Comparison of ENCODE assay signal across 9 cellular contexts in genomic region chr18:9117980-9118841, GRCh38. TPM values are rescaled to one million over a fixed set of nuclear protein-coding genes. Genes with fewer than 3 reads are reported as not detected.
DNase-seq lines count a peak whose midpoint lies in the region; ATAC-seq lines count a peak whose summit lies in the region.
"Had no signal": no experiment of that assay in that cellular context is flagged by ENCODE, and none has a peak within 500 bp of the region (broad histone marks: within the 10 kb centered on the region; RNA-seq: fewer than 3 reads in every experiment).

No MANE protein-coding gene starts in this region.

- peak overlapping the region; percentile 91 for H3K27ac ChIP-seq in CD4-positive, CD25-positive, alpha-beta regulatory T cell (ENCODE audit: insufficient read depth, low read length, poor library complexity, severe bottlenecking)

- peaks cover 17% of the 10 kb centered on the region for H3K36me3 Mint-ChIP-seq in CD4-positive, CD25-positive, alpha-beta regulatory T cell
- peaks cover 0 to 5% of the 10 kb centered on the region in 2 donors for H3K36me3 Mint-ChIP-seq in naive B cell

- H3K36me3 ChIP-seq in CD4-positive, CD25-positive, alpha-beta regulatory T cell (ENCODE audit: control insufficient read depth, insufficient read depth, low read length) = peaks cover 15% of the 10 kb centered on the region

- peak; percentile 45 to 63 for ATAC-seq in CD4-positive, CD25-positive, alpha-beta regulatory T cell (ENCODE audit: low read depth in 2 of 2)
- ATAC-seq in naive B cell (ENCODE audit: low read depth in 2 of 2) (peak; percentile 25 to 40), HG02973 (IDR thresholded peaks at IDR 0.05; ENCODE audit: unreplicated experiment) (no peak)

- H3K27me3 ChIP-seq in CD4-positive, CD25-positive, alpha-beta regulatory T cell (ENCODE audit: control insufficient read depth, insufficient read depth, low read length) = no peaks in the 10 kb centered on the region

- H3K27ac Mint-ChIP-seq in CD4-positive, CD25-positive, alpha-beta regulatory T cell = peak overlapping the region; percentile 91 to 99 (median 95)
- peak overlapping the region; percentile 76 to 98 (median 93) for H3K27ac Mint-ChIP-seq in naive B cell

- H3K27me3 Mint-ChIP-seq in CD4-positive, CD25-positive, alpha-beta regulatory T cell = no peaks in the 10 kb centered on the region
- H3K27me3 Mint-ChIP-seq in naive B cell = no peaks in the 10 kb centered on the region

- H3K4me1 ChIP-seq in CD4-positive, CD25-positive, alpha-beta regulatory T cell (ENCODE audit: control insufficient read depth, insufficient read depth, low read length, poor library complexity, severe bottlenecking) = peaks cover 80% of the 10 kb centered on the region

- no peaks in the 10 kb centered on the region for H3K9me3 Mint-ChIP-seq in CD4-positive, CD25-positive, alpha-beta regulatory T cell
- no peaks in the 10 kb centered on the region for H3K9me3 Mint-ChIP-seq in naive B cell

- H3K4me1 Mint-ChIP-seq in CD4-positive, CD25-positive, alpha-beta regulatory T cell = peaks cover 37 to 86% (median 62%) of the 10 kb centered on the region in 4 donors
- H3K4me1 Mint-ChIP-seq in naive B cell = peaks cover 40 to 81% (median 50%) of the 10 kb centered on the region in 3 donors

- H3K4me3 Mint-ChIP-seq in CD4-positive, CD25-positive, alpha-beta regulatory T cell = peak overlapping the region; percentile 78 to 90 (median 83)
- peak overlapping the region; percentile 17 to 91 (median 70) for H3K4me3 Mint-ChIP-seq in naive B cell

- no peaks in the 10 kb centered on the region for H3K9me3 ChIP-seq in CD4-positive, CD25-positive, alpha-beta regulatory T cell (ENCODE audit: control insufficient read depth in 2 of 2, low read length in 2 of 2)

- peak in 2 of 3 donors; percentile 65 to 81 for DNase-seq in CD4-positive, CD25-positive, alpha-beta regulatory T cell
- DNase-seq in NOMO-1 (lab: John Stamatoyannopoulos, UW; ENCODE audit: unreplicated experiment in 2 of 2) (peak; percentile 35 to 87), naive B cell (peak; percentile 36), AML-193 (lab: John Stamatoyannopoulos, UW) (no peak), amniotic stem cell (lab: John Stamatoyannopoulos, UW) (no peak), T1000 (lab: John Stamatoyannopoulos, UW) (no peak)
- DNase-seq in central memory CD4-positive, alpha-beta T cell = peak; percentile 52
- DNase-seq: hippocampal formation had no signal

- peak overlapping the region; percentile 94 for H3K4me3 ChIP-seq in CD4-positive, CD25-positive, alpha-beta regulatory T cell (ENCODE audit: low read depth, low read length)

RNA-seq across cellular contexts. Expression of gene NDUFV2, which starts 15.7 kb away (rescaled TPM):
- total RNA-seq in CD4-positive, CD25-positive, alpha-beta regulatory T cell = 207 TPM
- 100 to 1,000 TPM; 221 to 282 (median 255) TPM for polyA plus RNA-seq in CD4-positive, CD25-positive, alpha-beta regulatory T cell
- 100 to 1,000 TPM; 109 to 199 (median 154) TPM for polyA plus RNA-seq in naive B cell (ENCODE audit: low read depth in 6 of 6)

RNA-seq across cellular contexts. Expression of gene ANKRD12, which starts 18.4 kb away (rescaled TPM):
- total RNA-seq in CD4-positive, CD25-positive, alpha-beta regulatory T cell = 200 TPM
- polyA plus RNA-seq in CD4-positive, CD25-positive, alpha-beta regulatory T cell = 10 to 100 TPM; 28.2 to 41.9 (median 37.0) TPM
- 10 to 100 TPM in 5 of 6 donors, 1 to 10 TPM in 1; 6.7 to 93.9 (median 27.4) TPM for polyA plus RNA-seq in naive B cell (ENCODE audit: low read depth in 6 of 6)

Comparison
In these comparisons a context has a peak if more than half of its experiments do, and no peak if none do; other contexts are left out.
1. DNase-seq: peak in CD4-positive, CD25-positive, alpha-beta regulatory T cell (2 of 3), NOMO-1 (2 of 2), central memory CD4-positive, alpha-beta T cell (single experiment) and naive B cell (single experiment); none in AML-193 (0 of 2), amniotic stem cell (single experiment) and T1000 (single experiment).